Comparison of ENCODE assay signal across 23 cellular contexts in genomic region chr3:107387555-107387954, GRCh38. TPM values are rescaled to one million over a fixed set of nuclear protein-coding genes. Genes with fewer than 3 reads are reported as not detected.
"Had no signal": no experiment of that assay in that cellular context is flagged by ENCODE, and none has a peak within 500 bp of the region (broad histone marks: within the 10 kb centered on the region; RNA-seq: fewer than 3 reads in every experiment).

No MANE protein-coding gene starts in this region.

- H3K4me1 ChIP-seq: lower lobe of right lung, stomach, suprapubic skin, tibial nerve had no signal

- DNase-seq: activated naive CD4-positive, alpha-beta T cell; activated T-cell treated with anti-CD3 and anti-CD28 coated beads, Interleukin-2, amount 50 U/mL, for 24 hours; amniotic stem cell; head of caudate nucleus; islet precursor cell; left cardiac atrium; lower lobe of right lung; naive thymus-derived CD4-positive, alpha-beta T cell; small intestine; stomach; T1000 had no signal

- H3K9me3 ChIP-seq: gastroesophageal sphincter, lower lobe of right lung, stomach, suprapubic skin, tibial nerve had no signal

- ATAC-seq: gastroesophageal sphincter; lower lobe of right lung; naive thymus-derived CD4-positive, alpha-beta T cell; sciatic nerve; stimulated activated memory B cell treated with anti-CD40 and anti-IgM and Interleukin-4, amounts not matched to agents 10 μg/mL and 1 μg/mL and 100 μg/mL, for 72 hours; WTC11 had no signal

- H3K36me3 ChIP-seq: cardiac muscle cell, gastroesophageal sphincter, lower lobe of right lung, stomach, suprapubic skin, tibial nerve had no signal

- H3K27me3 ChIP-seq: gastroesophageal sphincter, stomach, suprapubic skin, tibial nerve had no signal

- H3K27ac ChIP-seq: cardiac muscle cell, gastroesophageal sphincter, lower lobe of right lung, stomach, suprapubic skin, tibial nerve had no signal

- H3K4me3 ChIP-seq: cardiac muscle cell, gastroesophageal sphincter, lower lobe of right lung, stomach, suprapubic skin, tibial nerve had no signal

RNA-seq across cellular contexts. Expression of gene CCDC54, which starts 10.3 kb away (rescaled TPM):
- total RNA-seq: activated T-helper 2 cell treated with anti-CD3 and anti-CD28 coated beads, Interferon-gamma antibody, Interleukin-2, Interleukin-4, amounts not matched to agents 10 μg/mL and 5 μg/mL and 100 μg/mL, durations not matched to agents 14 hours and 24 hours and 36 hours; cardiac muscle cell; gastroesophageal sphincter; left cardiac atrium; lower lobe of right lung; naive thymus-derived CD4-positive, alpha-beta T cell; neural crest cell; osteoblast; posterior vena cava; sciatic nerve; stomach; suprapubic skin; tibial nerve; WTC11 had no signal
- polyA plus RNA-seq: esophagus; naive thymus-derived CD4-positive, alpha-beta T cell; small intestine; stomach had no signal
